In the genomic region with DNA sequence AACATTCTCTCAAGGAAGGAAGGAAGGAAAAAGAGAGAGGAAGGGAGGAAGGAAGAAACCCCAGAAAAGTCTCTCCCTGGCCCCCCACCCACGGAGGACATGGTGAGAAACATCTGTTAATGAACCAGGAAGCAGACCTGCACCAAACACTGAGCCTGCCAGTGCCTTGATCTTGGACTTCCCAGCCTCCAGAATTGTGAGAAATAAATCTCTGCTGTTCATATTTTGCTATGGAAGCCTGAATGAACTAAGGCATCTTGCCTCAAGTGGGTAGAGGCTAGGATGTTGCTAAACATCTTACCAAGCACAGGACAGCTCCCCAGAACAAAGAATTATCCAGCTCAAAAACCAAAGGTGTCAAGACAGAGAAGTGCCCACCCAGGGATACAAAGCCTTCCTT, we compare ENCODE assay signal across 16 cellular contexts. TPM values are rescaled to one million over a fixed set of nuclear protein-coding genes. Genes with fewer than 3 reads are reported as not detected.
A peak's percentile ranks its signal among the peaks of the same experiment; 100 is the strongest.
DNase-seq lines count a peak whose midpoint lies in the region; ATAC-seq and TF ChIP-seq lines count a peak whose summit lies in the region.
"Had no signal": no experiment of that assay in that cellular context is flagged by ENCODE, and none has a peak within 500 bp of the region (broad histone marks: within the 10 kb centered on the region; RNA-seq: fewer than 3 reads in every experiment).

No MANE protein-coding gene starts in this region.

- H3K27me3 Mint-ChIP-seq in activated naive CD8-positive, alpha-beta T cell treated with anti-CD3 and anti-CD28 coated beads, Interleukin-2, amount 10 ng/mL, durations not matched to agents 7 days and 5 days: no peaks in the 10 kb centered on the region
- no peaks in the 10 kb centered on the region for H3K27me3 Mint-ChIP-seq in activated naive CD8-positive, alpha-beta T cell treated with anti-CD3 and anti-CD28 coated beads, Interleukin-2, amount 50 U/mL, for 24 hours
- H3K27me3 Mint-ChIP-seq: progenitor cell of endocrine pancreas had no signal

- no peak for DNase-seq in activated naive CD8-positive, alpha-beta T cell treated with anti-CD3 and anti-CD28 coated beads, Interleukin-2, amount 10 ng/mL, durations not matched to agents 7 days and 5 days
- no peak for DNase-seq in activated naive CD8-positive, alpha-beta T cell treated with anti-CD3 and anti-CD28 coated beads, Interleukin-2, amount 50 U/mL, for 24 hours
- no peak for DNase-seq in colonic mucosa
- DNase-seq in osteoblast (ENCODE audit: insufficient read length, low spot score, missing footprints): no peak
- no peak for DNase-seq in tibial nerve (ENCODE audit: low spot score in 2 of 2)
- no peak for DNase-seq in NCI-H1417 treated with DMSO at 0.1 percent for 48 hours (lab: John Stamatoyannopoulos, UW)
- DNase-seq: activated CD4-positive, alpha-beta T cell treated with anti-CD3 and anti-CD28 coated beads, Interleukin-2, amount 50 U/mL, for 4 hours; COR-L47; NCI-H1048; NCI-H2227 treated with DMSO at 0.1 percent for 48 hours; stimulated activated CD4-positive, alpha-beta T cell treated with anti-CD3 and anti-CD28 coated beads, Interleukin-4, amount 100 ng/mL, for 1 hour had no signal

- H3K27me3 ChIP-seq in colonic mucosa (no peaks in the 10 kb centered on the region), osteoblast (ENCODE audit: insufficient read depth, low read length) (no peaks in the 10 kb centered on the region), tibial nerve (no peaks in the 10 kb centered on the region)

- no peak for TF ChIP-seq CTCF in colonic mucosa (IDR thresholded peaks at IDR 0.05)
- TF ChIP-seq CTCF in osteoblast (IDR thresholded peaks at IDR 0.05; ENCODE audit: extremely low read depth, low read depth, low read length): no peak
- TF ChIP-seq CTCF in tibial nerve (IDR thresholded peaks at IDR 0.05): no peak

- 77 to 80% methylated on average over 1 of the region's 1 CpG for WGBS in tibial nerve, 2 donors

- H3K27ac Mint-ChIP-seq in activated naive CD8-positive, alpha-beta T cell treated with anti-CD3 and anti-CD28 coated beads, Interleukin-2, amount 10 ng/mL, durations not matched to agents 7 days and 5 days: peak overlapping the region; percentile 60
- H3K27ac Mint-ChIP-seq in activated naive CD8-positive, alpha-beta T cell treated with anti-CD3 and anti-CD28 coated beads, Interleukin-2, amount 50 U/mL, for 24 hours: no peak overlapping the region
- H3K27ac Mint-ChIP-seq: activated T-helper 1 cell treated with anti-CD3 and anti-CD28 coated beads, Interleukin-12 subunit alpha, Interleukin-12 subunit beta, Interleukin-2, Interleukin-4 antibody, amounts not matched to agents 30 ng/mL and 10 ng/mL and 1 ng/mL, durations not matched to agents 14 hours and 24 hours and 36 hours; mesothelial cell of epicardium; progenitor cell of endocrine pancreas had no signal

- no peaks in the 10 kb centered on the region for H3K36me3 Mint-ChIP-seq in activated naive CD8-positive, alpha-beta T cell treated with anti-CD3 and anti-CD28 coated beads, Interleukin-2, amount 10 ng/mL, durations not matched to agents 7 days and 5 days
- H3K36me3 Mint-ChIP-seq in activated naive CD8-positive, alpha-beta T cell treated with anti-CD3 and anti-CD28 coated beads, Interleukin-2, amount 50 U/mL, for 24 hours (ENCODE audit: low read depth): no peaks in the 10 kb centered on the region
- H3K36me3 Mint-ChIP-seq: mesothelial cell of epicardium had no signal

- H3K79me2 ChIP-seq in osteoblast (ENCODE audit: insufficient read depth, low read length): no peaks in the 10 kb centered on the region

- peak overlapping the region; percentile 96 for H2AFZ ChIP-seq in osteoblast (ENCODE audit: low read length)

- H3K4me3 ChIP-seq in colonic mucosa (no peak overlapping the region), osteoblast (ENCODE audit: insufficient read depth, low read length) (no peak overlapping the region), tibial nerve (no peak overlapping the region)

- H3K4me2 ChIP-seq in osteoblast (ENCODE audit: insufficient read depth, low read length): no peak overlapping the region

- H4K20me1 ChIP-seq in osteoblast (ENCODE audit: insufficient read depth, low read length): no peaks in the 10 kb centered on the region

- no peak for TF ChIP-seq POLR2A in tibial nerve (IDR thresholded peaks at IDR 0.05)

- no peak for ATAC-seq in activated naive CD8-positive, alpha-beta T cell treated with anti-CD3 and anti-CD28 coated beads, Interleukin-2, amount 10 ng/mL, durations not matched to agents 7 days and 5 days (ENCODE audit: low read depth)
- no peak for ATAC-seq in activated naive CD8-positive, alpha-beta T cell treated with anti-CD3 and anti-CD28 coated beads, Interleukin-2, amount 50 U/mL, for 24 hours
- ATAC-seq in GM21526 (IDR thresholded peaks at IDR 0.05; ENCODE audit: low FRiP score, unreplicated experiment) (no peak), GM18861 (IDR thresholded peaks at IDR 0.05; ENCODE audit: unreplicated experiment) (no peak)

- H3K9ac ChIP-seq in colonic mucosa (ENCODE audit: low read depth in 2 of 2, low read length in 2 of 2): no peak overlapping the region

- no peak for TF ChIP-seq EP300 in tibial nerve (IDR thresholded peaks at IDR 0.05)

- H3K4me3 Mint-ChIP-seq in activated naive CD8-positive, alpha-beta T cell treated with anti-CD3 and anti-CD28 coated beads, Interleukin-2, amount 10 ng/mL, durations not matched to agents 7 days and 5 days: no peak overlapping the region
- H3K4me3 Mint-ChIP-seq in activated naive CD8-positive, alpha-beta T cell treated with anti-CD3 and anti-CD28 coated beads, Interleukin-2, amount 50 U/mL, for 24 hours: no peak overlapping the region
- H3K4me3 Mint-ChIP-seq: activated T-helper 1 cell treated with anti-CD3 and anti-CD28 coated beads, Interleukin-12 subunit alpha, Interleukin-12 subunit beta, Interleukin-2, Interleukin-4 antibody, amounts not matched to agents 30 ng/mL and 10 ng/mL and 1 ng/mL, durations not matched to agents 14 hours and 24 hours and 36 hours; mesothelial cell of epicardium had no signal

- intact Hi-C loops in colonic mucosa (cut with DNase I): loop anchor here (2.0 kb wide), 1 partner anchor 140 kb away; no protein-coding TSS in a partner anchor

- H3K36me3 ChIP-seq in colonic mucosa (no peaks in the 10 kb centered on the region), osteoblast (ENCODE audit: insufficient read depth, low read length) (no peaks in the 10 kb centered on the region), tibial nerve (no peaks in the 10 kb centered on the region)

- H3K4me1 ChIP-seq in colonic mucosa: no peaks in the 10 kb centered on the region
- H3K4me1 ChIP-seq in osteoblast (ENCODE audit: insufficient read depth, low read length): peaks cover 16% of the 10 kb centered on the region
- H3K4me1 ChIP-seq in tibial nerve: peaks cover 0 to 18% (median 8%) of the 10 kb centered on the region in 4 donors

- H3K9me3 Mint-ChIP-seq in activated naive CD8-positive, alpha-beta T cell treated with anti-CD3 and anti-CD28 coated beads, Interleukin-2, amount 10 ng/mL, durations not matched to agents 7 days and 5 days: no peaks in the 10 kb centered on the region
- no peaks in the 10 kb centered on the region for H3K9me3 Mint-ChIP-seq in activated naive CD8-positive, alpha-beta T cell treated with anti-CD3 and anti-CD28 coated beads, Interleukin-2, amount 50 U/mL, for 24 hours
- H3K9me3 Mint-ChIP-seq: activated T-helper 1 cell treated with anti-CD3 and anti-CD28 coated beads, Interleukin-12 subunit alpha, Interleukin-12 subunit beta, Interleukin-2, Interleukin-4 antibody, amounts not matched to agents 30 ng/mL and 10 ng/mL and 1 ng/mL, durations not matched to agents 14 hours and 24 hours and 36 hours; mesothelial cell of epicardium had no signal

- peaks cover 14% of the 10 kb centered on the region for H3K4me1 Mint-ChIP-seq in activated naive CD8-positive, alpha-beta T cell treated with anti-CD3 and anti-CD28 coated beads, Interleukin-2, amount 10 ng/mL, durations not matched to agents 7 days and 5 days
- H3K4me1 Mint-ChIP-seq in activated naive CD8-positive, alpha-beta T cell treated with anti-CD3 and anti-CD28 coated beads, Interleukin-2, amount 50 U/mL, for 24 hours: peaks cover 9% of the 10 kb centered on the region

- H3K9me3 ChIP-seq in colonic mucosa (no peaks in the 10 kb centered on the region), osteoblast (ENCODE audit: low read depth, low read length) (no peaks in the 10 kb centered on the region), tibial nerve (no peaks in the 10 kb centered on the region)

- POLR2A ChIA-PET in activated naive CD8-positive, alpha-beta T cell treated with anti-CD3 and anti-CD28 coated beads, Interleukin-2, amount 10 ng/mL, durations not matched to agents 7 days and 5 days (lab: Charles Lee): interaction anchor here (1.1 to 1.8 kb wide), 2 partner anchors 8 to 131 kb away, joined by 5 to 6 read pairs; no protein-coding TSS in a partner anchor

- peak overlapping the region; percentile 58 for H3K27ac ChIP-seq in colonic mucosa
- peak overlapping the region; percentile 62 for H3K27ac ChIP-seq in osteoblast (ENCODE audit: low read depth, low read length)
- H3K27ac ChIP-seq in tibial nerve: peak overlapping the region; percentile 73 to 91 (median 82)

RNA-seq across cellular contexts. Expression of a gene that starts 19.1 kb away (rescaled TPM):
- total RNA-seq in activated naive CD8-positive, alpha-beta T cell treated with anti-CD3 and anti-CD28 coated beads, Interleukin-2, amount 10 ng/mL, durations not matched to agents 7 days and 5 days: 10 to 100 TPM; 13.0 to 13.3 TPM
- 1 to 10 TPM; 5.0 to 9.8 TPM for total RNA-seq in colonic mucosa
- total RNA-seq in osteoblast: 8.3 and 9.1 TPM in 2 replicates
- total RNA-seq in tibial nerve: 10 to 100 TPM in 1 of 4 donors, 1 to 10 TPM in 3; 4.4 to 11.1 (median 8.6) TPM

RNA-seq across cellular contexts. Expression of a gene that starts 40.7 kb away (rescaled TPM):
- total RNA-seq in activated naive CD8-positive, alpha-beta T cell treated with anti-CD3 and anti-CD28 coated beads, Interleukin-2, amount 10 ng/mL, durations not matched to agents 7 days and 5 days: 10 to 100 TPM; 49.3 to 54.2 TPM
- 10 to 100 TPM; 77.1 to 77.7 TPM for total RNA-seq in colonic mucosa
- total RNA-seq in osteoblast: 46.0 and 51.0 TPM in 2 replicates
- total RNA-seq in tibial nerve: 10 to 100 TPM; 68.4 to 87.9 (median 77.2) TPM
